ENCODE assay signal across 12 cellular contexts in the genomic region with DNA sequence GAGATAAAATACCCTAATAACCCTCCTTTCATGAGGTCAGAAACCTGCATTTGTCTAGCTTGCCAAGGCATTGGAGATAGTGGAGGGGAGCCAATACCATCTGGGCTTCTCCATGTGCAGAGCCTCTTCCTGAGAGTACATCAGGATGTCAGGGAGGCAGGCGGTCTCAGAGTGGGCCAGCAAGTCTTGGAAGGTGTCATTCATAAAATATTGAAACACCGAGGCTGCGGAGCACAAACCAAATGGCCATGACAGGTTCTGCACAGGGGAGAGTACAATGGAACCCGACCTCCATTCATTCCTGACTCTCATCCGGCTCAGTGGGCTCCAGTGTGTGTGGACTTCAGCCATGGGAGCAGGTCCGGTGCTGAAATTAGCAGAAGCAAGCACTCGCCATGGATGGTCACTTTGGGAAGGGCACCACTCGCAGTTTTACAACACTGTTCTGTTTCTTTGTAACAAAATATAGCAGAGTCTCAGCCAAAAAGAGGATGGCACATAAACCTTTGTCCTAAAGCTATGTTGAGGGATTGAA.
DNase-seq lines count a peak whose midpoint lies in the region; ATAC-seq and TF ChIP-seq lines count a peak whose summit lies in the region.
"Had no signal": no experiment of that assay in that cellular context is flagged by ENCODE, and none has a peak within 500 bp of the region (broad histone marks: within the 10 kb centered on the region; RNA-seq: fewer than 3 reads in every experiment).

No MANE protein-coding gene starts in this region.

- H3K27me3 Mint-ChIP-seq in naive thymus-derived CD4-positive, alpha-beta T cell: peaks cover 0 to 7% (median 4%) of the 10 kb centered on the region in 5 donors

- peak; percentile 12 for ATAC-seq in naive thymus-derived CD4-positive, alpha-beta T cell
- ATAC-seq in PC-3 (no peak), sciatic nerve (no peak)
- ATAC-seq: A549; CD8-positive, alpha-beta T cell; GM23338 had no signal

- DNase-seq in NCI-H446 (lab: John Stamatoyannopoulos, UW) (peak; percentile 42 to 87), cerebellum (ENCODE audit: low spot score) (peak; percentile 91), DMS79 (lab: John Stamatoyannopoulos, UW) (no peak), PC-3 (no peak), sciatic nerve (ENCODE audit: low spot score) (no peak)
- no peak for DNase-seq in naive thymus-derived CD4-positive, alpha-beta T cell
- no peak for DNase-seq in effector memory CD4-positive, alpha-beta T cell
- DNase-seq: CD8-positive, alpha-beta T cell; H9 had no signal

- H3F3A ChIP-seq in PC-3 (ENCODE audit: low read length, unreplicated experiment): no peaks in the 10 kb centered on the region

- no peaks in the 10 kb centered on the region for H3K4me1 ChIP-seq in naive thymus-derived CD4-positive, alpha-beta T cell (ENCODE audit: control insufficient read depth in 2 of 2, insufficient read depth in 2 of 2, low read length in 2 of 2)
- H3K4me1 ChIP-seq in effector memory CD4-positive, alpha-beta T cell (ENCODE audit: control insufficient read depth, insufficient read depth, low read length, poor library complexity, severe bottlenecking): no peaks in the 10 kb centered on the region
- no peaks in the 10 kb centered on the region for H3K4me1 ChIP-seq in PC-3 (ENCODE audit: insufficient read depth, low read length)

- intact Hi-C loops in naive thymus-derived CD4-positive, alpha-beta T cell (cut with micrococcal nuclease): no loop called here
- intact Hi-C loops in PC-3 (cut with micrococcal nuclease): no loop called here
- intact Hi-C loops in sciatic nerve (cut with DNase I): no loop called here

- no peaks in the 10 kb centered on the region for H3K79me2 ChIP-seq in PC-3 (ENCODE audit: low read length)

- H3K27ac ChIP-seq in naive thymus-derived CD4-positive, alpha-beta T cell (ENCODE audit: low read depth, low read length): no peak overlapping the region
- no peak overlapping the region for H3K27ac ChIP-seq in effector memory CD4-positive, alpha-beta T cell (ENCODE audit: insufficient read depth, low read length, poor library complexity, severe bottlenecking)
- no peak overlapping the region for H3K27ac ChIP-seq in PC-3 (ENCODE audit: low read length)
- H3K27ac ChIP-seq: A549 had no signal

- no peaks in the 10 kb centered on the region for H3K36me3 ChIP-seq in naive thymus-derived CD4-positive, alpha-beta T cell (ENCODE audit: control insufficient read depth in 2 of 3, insufficient read depth in 3 of 3, low read length in 3 of 3)
- H3K36me3 ChIP-seq in effector memory CD4-positive, alpha-beta T cell (ENCODE audit: control insufficient read depth, insufficient read depth, low read length): no peaks in the 10 kb centered on the region
- H3K36me3 ChIP-seq in PC-3 (ENCODE audit: low read depth, low read length): no peaks in the 10 kb centered on the region

- no peak overlapping the region for H3K4me3 Mint-ChIP-seq in naive thymus-derived CD4-positive, alpha-beta T cell
- H3K4me3 Mint-ChIP-seq: CD14-positive monocyte; CD8-positive, alpha-beta T cell; GM23338; H9 had no signal

- H3K9me3 ChIP-seq in naive thymus-derived CD4-positive, alpha-beta T cell (ENCODE audit: control insufficient read depth in 2 of 3, low read length in 3 of 3): no peaks in the 10 kb centered on the region
- H3K9me3 ChIP-seq in effector memory CD4-positive, alpha-beta T cell (ENCODE audit: control insufficient read depth, low read length): no peaks in the 10 kb centered on the region
- H3K9me3 ChIP-seq in PC-3 (ENCODE audit: low read length): no peaks in the 10 kb centered on the region
- H3K9me3 ChIP-seq: A549 had no signal

- no peak overlapping the region for H3K4me2 ChIP-seq in PC-3 (ENCODE audit: low read length)
- H3K4me2 ChIP-seq: A549, GM23338 had no signal

- no peak overlapping the region for H3K27ac Mint-ChIP-seq in naive thymus-derived CD4-positive, alpha-beta T cell
- H3K27ac Mint-ChIP-seq: CD8-positive, alpha-beta T cell; GM23338 had no signal

- CTCF ChIA-PET in naive thymus-derived CD4-positive, alpha-beta T cell (lab: Charles Lee): no interaction called here
- CTCF ChIA-PET in PC-3 (lab: Charles Lee): no interaction called here

- H3K9me3 Mint-ChIP-seq in naive thymus-derived CD4-positive, alpha-beta T cell: no peaks in the 10 kb centered on the region
- H3K9me3 Mint-ChIP-seq: CD8-positive, alpha-beta T cell; GM23338; H9 had no signal

- H3K9me2 ChIP-seq in PC-3 (replicated peaks; ENCODE audit: low read length): no peaks in the 10 kb centered on the region

- no peak overlapping the region for H3K4me3 ChIP-seq in naive thymus-derived CD4-positive, alpha-beta T cell (ENCODE audit: low read length)
- no peak overlapping the region for H3K4me3 ChIP-seq in effector memory CD4-positive, alpha-beta T cell (ENCODE audit: insufficient read depth, low read depth, low read length, poor library complexity, severe bottlenecking)
- H3K4me3 ChIP-seq in PC-3 (ENCODE audit: low read length): no peak overlapping the region
- H3K4me3 ChIP-seq: A549, GM23338 had no signal

- H4K20me1 ChIP-seq in PC-3 (ENCODE audit: low read length): no peaks in the 10 kb centered on the region

- TF ChIP-seq CTCF in PC-3 (conservative IDR thresholded peaks at IDR 0.05; ENCODE audit: low read depth, low read length): no peak

- H3K9ac ChIP-seq in PC-3 (ENCODE audit: low read length): no peak overlapping the region

- no peaks in the 10 kb centered on the region for H3K36me3 Mint-ChIP-seq in naive thymus-derived CD4-positive, alpha-beta T cell
- H3K36me3 Mint-ChIP-seq: CD14-positive monocyte; CD8-positive, alpha-beta T cell had no signal

- peaks cover 0 to 2% (median 0%) of the 10 kb centered on the region in 7 donors for H3K4me1 Mint-ChIP-seq in naive thymus-derived CD4-positive, alpha-beta T cell
- H3K4me1 Mint-ChIP-seq: CD14-positive monocyte had no signal

- POLR2A ChIA-PET in naive thymus-derived CD4-positive, alpha-beta T cell (lab: Charles Lee): no interaction called here
- POLR2A ChIA-PET in PC-3 (lab: Charles Lee; ENCODE audit: unreplicated experiment): no interaction called here

- no peak overlapping the region for H2AFZ ChIP-seq in PC-3 (ENCODE audit: low read length)
- H2AFZ ChIP-seq: GM23338 had no signal

- H3K27me3 ChIP-seq in naive thymus-derived CD4-positive, alpha-beta T cell (ENCODE audit: control insufficient read depth in 2 of 2, insufficient read depth in 2 of 2, low read length in 2 of 2): no peaks in the 10 kb centered on the region
- H3K27me3 ChIP-seq in effector memory CD4-positive, alpha-beta T cell (replicated peaks; ENCODE audit: control insufficient read depth, insufficient read depth, low read length, poor library complexity, severe bottlenecking): no peaks in the 10 kb centered on the region
- 0 out of 2 replicates have a peak, but pooled peaks cover 2% of the 10 kb centered on the region for H3K27me3 ChIP-seq in PC-3 (ENCODE audit: low read length)

- no TSS peak for BruUV-seq in PC-3 (replicated peaks; lab: Mats Ljungman, UMichigan)

Comparison
In these comparisons a context has a peak if more than half of its experiments do, and no peak if none do; other contexts are left out.
1. DNase-seq: peak in NCI-H446 (2 of 2) and cerebellum (single experiment); none in naive thymus-derived CD4-positive, alpha-beta T cell (0 of 9), effector memory CD4-positive, alpha-beta T cell (0 of 3), DMS79 (single experiment), PC-3 (single experiment) and sciatic nerve (single experiment).